In the genomic region with DNA sequence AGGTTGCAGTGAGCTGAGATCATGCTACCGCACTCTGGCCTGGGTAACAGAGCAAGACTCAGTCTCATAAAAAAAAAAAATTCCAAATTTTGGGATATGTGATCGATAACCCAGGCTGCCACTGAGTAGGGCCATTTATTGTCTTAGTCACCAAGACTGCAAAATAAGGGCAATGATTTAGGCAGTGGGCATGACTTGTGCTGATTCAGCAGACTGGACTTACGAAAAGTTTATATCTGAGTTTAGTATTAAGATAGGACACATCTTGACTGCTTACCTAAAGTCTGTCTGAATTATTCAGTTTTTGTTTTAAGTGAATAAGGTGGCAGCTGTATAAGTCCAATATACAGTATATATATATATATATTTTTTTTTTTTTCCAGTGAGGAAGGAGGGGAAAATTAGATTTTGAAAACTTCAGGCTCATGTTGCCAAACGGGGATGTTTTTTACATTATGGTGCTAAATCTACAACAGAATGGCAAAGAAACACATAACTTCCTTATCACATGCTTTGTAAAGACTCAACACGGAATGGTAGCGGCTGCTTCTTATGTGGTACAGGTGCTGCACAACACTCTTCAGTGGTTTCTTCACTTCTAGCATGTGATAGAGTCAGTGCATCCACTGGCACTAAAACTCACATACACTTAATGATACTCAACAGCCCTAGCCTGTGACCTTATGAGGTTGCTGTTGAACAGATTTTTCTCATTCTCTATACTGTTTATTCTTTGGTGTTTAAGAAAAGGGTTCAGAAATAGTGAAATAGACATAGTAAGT, we compare ENCODE assay signal across 1 cellular context.
TF ChIP-seq lines count a peak whose summit lies in the region.

No MANE protein-coding gene starts in this region.

TF ChIP-seq in HepG2, 621 proteins besides CTCF, POLR2A, EP300 and RAD21:
- TF ChIP-seq XBP1 (CRISPR knock-in tag; IDR thresholded peaks at IDR 0.05) (no peak), MAFK (conservative IDR thresholded peaks at IDR 0.05 in 1 of 2, IDR thresholded peaks at IDR 0.05 in 1 of 2; ENCODE audit: low read length in 2 of 2) (peak in 1 of 2 experiments; percentile 63; a peak in 2 of 4 replicates), HOXA5 (CRISPR knock-in tag; IDR thresholded peaks at IDR 0.05) (no peak), MAFF (IDR thresholded peaks at IDR 0.05; ENCODE audit: low read depth, low read length) (0 out of 2 replicates have a peak, but pooled peaks have one; percentile 22)
- TF ChIP-seq, protein P1, sequence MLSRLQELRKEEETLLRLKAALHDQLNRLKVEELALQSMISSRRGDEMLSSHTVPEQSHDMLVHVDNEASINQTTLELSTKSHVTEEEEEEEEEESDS (CRISPR knock-in tag; IDR thresholded peaks at IDR 0.05; ENCODE audit: borderline replicate concordance), result no peak
